Comparison of ENCODE assay signal across 22 cellular contexts in the genomic region with DNA sequence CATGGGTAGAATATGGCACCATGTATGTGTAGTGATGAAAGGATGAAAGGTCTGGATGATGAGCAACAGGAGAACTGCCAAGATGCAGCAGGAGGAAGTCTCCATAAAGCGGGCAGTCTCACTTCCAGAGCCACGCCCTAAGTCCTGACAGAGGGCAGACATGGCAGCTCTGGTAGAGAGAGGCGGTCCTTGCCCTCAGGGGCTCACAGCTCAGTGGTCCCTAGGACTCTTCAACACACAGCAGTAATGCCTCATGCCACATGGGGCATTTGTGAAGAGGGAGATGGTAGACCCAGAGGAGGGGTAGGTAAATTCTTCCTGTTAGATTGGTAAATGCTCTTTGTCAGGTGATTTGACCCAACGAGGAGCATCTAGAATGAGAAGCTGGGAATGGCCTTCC.
DNase-seq lines count a peak whose midpoint lies in the region; ATAC-seq lines count a peak whose summit lies in the region.
"Had no signal": no experiment of that assay in that cellular context is flagged by ENCODE, and none has a peak within 500 bp of the region (broad histone marks: within the 10 kb centered on the region; RNA-seq: fewer than 3 reads in every experiment).

No MANE protein-coding gene starts in this region.

- H3K27me3 Mint-ChIP-seq in activated naive CD4-positive, alpha-beta T cell treated with anti-CD3 and anti-CD28 coated beads, Interleukin-2, amount 50 U/mL, for 24 hours, result no peaks in the 10 kb centered on the region
- H3K27me3 Mint-ChIP-seq in T-cell, result no peaks in the 10 kb centered on the region
- no peaks in the 10 kb centered on the region for H3K27me3 Mint-ChIP-seq in activated naive CD8-positive, alpha-beta T cell treated with anti-CD3 and anti-CD28 coated beads for 36 hours
- H3K27me3 Mint-ChIP-seq: stimulated activated memory B cell treated with anti-CD40 and anti-IgM and Interleukin-4, amounts not matched to agents 10 μg/mL and 1 μg/mL and 100 μg/mL, for 72 hours had no signal

- peak overlapping the region; percentile 98 for H3K27ac Mint-ChIP-seq in activated naive CD4-positive, alpha-beta T cell treated with anti-CD3 and anti-CD28 coated beads, Interleukin-2, amount 50 U/mL, for 24 hours
- peak overlapping the region; percentile 98 to 99 for H3K27ac Mint-ChIP-seq in T-cell
- peak overlapping the region; percentile 96 for H3K27ac Mint-ChIP-seq in activated naive CD8-positive, alpha-beta T cell treated with anti-CD3 and anti-CD28 coated beads for 36 hours
- H3K27ac Mint-ChIP-seq: nephron progenitor cell; stimulated activated memory B cell treated with anti-CD40 and anti-IgM and Interleukin-4, amounts not matched to agents 10 μg/mL and 1 μg/mL and 100 μg/mL, for 72 hours had no signal

- H3K36me3 ChIP-seq in thymus (ENCODE audit: control insufficient read depth, insufficient read depth), result no peaks in the 10 kb centered on the region
- H3K36me3 ChIP-seq: ovary, SJSA1, spleen, tibial nerve had no signal

- no peak overlapping the region for H3K4me3 ChIP-seq in thymus (ENCODE audit: low read length)
- H3K4me3 ChIP-seq: ovary, SJSA1, spleen, tibial nerve had no signal

- intact Hi-C loops in posterior cingulate gyrus (cut with DNase I), result no loop called here

- no peak for ATAC-seq in T-cell (replicated peaks in 1 of 4)
- ATAC-seq: HepG2; stimulated activated memory B cell treated with anti-CD40 and anti-IgM and Interleukin-4, amounts not matched to agents 10 μg/mL and 1 μg/mL and 100 μg/mL, for 72 hours had no signal

- H3K4me3 Mint-ChIP-seq in activated naive CD4-positive, alpha-beta T cell treated with anti-CD3 and anti-CD28 coated beads, Interleukin-2, amount 50 U/mL, for 24 hours, result peak overlapping the region; percentile 46
- H3K4me3 Mint-ChIP-seq in T-cell, result peak overlapping the region in 1 of 3 donors; percentile 73
- H3K4me3 Mint-ChIP-seq in activated naive CD8-positive, alpha-beta T cell treated with anti-CD3 and anti-CD28 coated beads for 36 hours, result peak overlapping the region; percentile 12
- H3K4me3 Mint-ChIP-seq: nephron progenitor cell; stimulated activated memory B cell treated with anti-CD40 and anti-IgM and Interleukin-4, amounts not matched to agents 10 μg/mL and 1 μg/mL and 100 μg/mL, for 72 hours had no signal

- no peaks in the 10 kb centered on the region for H3K27me3 ChIP-seq in thymus (ENCODE audit: control insufficient read depth, insufficient read depth)
- H3K27me3 ChIP-seq: ovary, SJSA1, spleen, tibial nerve had no signal

- peaks cover 95% of the 10 kb centered on the region for H3K4me1 Mint-ChIP-seq in activated naive CD4-positive, alpha-beta T cell treated with anti-CD3 and anti-CD28 coated beads, Interleukin-2, amount 50 U/mL, for 24 hours
- H3K4me1 Mint-ChIP-seq in T-cell, result peaks cover 91 to 98% (median 95%) of the 10 kb centered on the region in 3 donors
- H3K4me1 Mint-ChIP-seq in activated naive CD8-positive, alpha-beta T cell treated with anti-CD3 and anti-CD28 coated beads for 36 hours, result peaks cover 92% of the 10 kb centered on the region
- H3K4me1 Mint-ChIP-seq: stimulated activated memory B cell treated with anti-CD40 and anti-IgM and Interleukin-4, amounts not matched to agents 10 μg/mL and 1 μg/mL and 100 μg/mL, for 72 hours had no signal

- POLR2A ChIA-PET in T-cell (lab: Charles Lee), result no interaction called here

- peaks cover 71% of the 10 kb centered on the region for H3K4me1 ChIP-seq in thymus (ENCODE audit: control insufficient read depth, insufficient read depth, low read length)
- H3K4me1 ChIP-seq: SJSA1, tibial nerve had no signal

- 93% methylated on average over 4 of the region's 4 CpGs for WGBS in thymus

- DNase-seq in activated naive CD4-positive, alpha-beta T cell treated with anti-CD3 and anti-CD28 coated beads, Interleukin-2, amount 50 U/mL, for 16 hours, result no peak
- DNase-seq in T-cell (no peak), NCI-H1436 treated with DMSO at 0.1 percent for 48 hours (lab: John Stamatoyannopoulos, UW) (no peak), posterior cingulate gyrus (no peak)
- DNase-seq in activated naive CD8-positive, alpha-beta T cell treated with anti-CD3 and anti-CD28 coated beads for 36 hours, result no peak
- DNase-seq: activated CD4-positive, alpha-beta T cell treated with anti-CD3 and anti-CD28 coated beads for 48 hours; cortex of kidney; DMS153; midbrain; NCI-H187; NCI-H2227 treated with DMSO at 0.1 percent for 48 hours; NCI-H69; nephron progenitor cell; ovary; spleen; stimulated activated CD4-positive, alpha-beta T cell treated with anti-CD3 and anti-CD28 coated beads, Interleukin-2, amount 100 ng/mL, for 48 hours had no signal

- H3K9me3 ChIP-seq in thymus (ENCODE audit: control insufficient read depth), result no peaks in the 10 kb centered on the region
- H3K9me3 ChIP-seq: ovary, SJSA1, spleen had no signal

- CTCF ChIA-PET in T-cell (lab: Charles Lee), result interaction anchor here (0.7 to 1.3 kb wide), 3 partner anchors 10 to 432 kb away, joined by 3 to 5 read pairs (median 3); no protein-coding TSS in a partner anchor

- peaks cover 9% of the 10 kb centered on the region for H3K9me3 Mint-ChIP-seq in activated naive CD4-positive, alpha-beta T cell treated with anti-CD3 and anti-CD28 coated beads, Interleukin-2, amount 50 U/mL, for 24 hours
- no peaks in the 10 kb centered on the region for H3K9me3 Mint-ChIP-seq in T-cell
- peaks cover under 1% of the 10 kb centered on the region for H3K9me3 Mint-ChIP-seq in activated naive CD8-positive, alpha-beta T cell treated with anti-CD3 and anti-CD28 coated beads for 36 hours
- H3K9me3 Mint-ChIP-seq: nephron progenitor cell had no signal

- H3K36me3 Mint-ChIP-seq in activated naive CD4-positive, alpha-beta T cell treated with anti-CD3 and anti-CD28 coated beads, Interleukin-2, amount 50 U/mL, for 24 hours, result peaks cover 3% of the 10 kb centered on the region
- H3K36me3 Mint-ChIP-seq in T-cell, result peaks cover 4% of the 10 kb centered on the region
- peaks cover 20% of the 10 kb centered on the region for H3K36me3 Mint-ChIP-seq in activated naive CD8-positive, alpha-beta T cell treated with anti-CD3 and anti-CD28 coated beads for 36 hours
- H3K36me3 Mint-ChIP-seq: stimulated activated memory B cell treated with anti-CD40 and anti-IgM and Interleukin-4, amounts not matched to agents 10 μg/mL and 1 μg/mL and 100 μg/mL, for 72 hours had no signal

- H3K27ac ChIP-seq in thymus (ENCODE audit: low read depth), result peak overlapping the region; percentile 44
- H3K27ac ChIP-seq: ovary, SJSA1, tibial nerve had no signal
